Comparison of ENCODE assay signal across 10 cellular contexts in the genomic region with DNA sequence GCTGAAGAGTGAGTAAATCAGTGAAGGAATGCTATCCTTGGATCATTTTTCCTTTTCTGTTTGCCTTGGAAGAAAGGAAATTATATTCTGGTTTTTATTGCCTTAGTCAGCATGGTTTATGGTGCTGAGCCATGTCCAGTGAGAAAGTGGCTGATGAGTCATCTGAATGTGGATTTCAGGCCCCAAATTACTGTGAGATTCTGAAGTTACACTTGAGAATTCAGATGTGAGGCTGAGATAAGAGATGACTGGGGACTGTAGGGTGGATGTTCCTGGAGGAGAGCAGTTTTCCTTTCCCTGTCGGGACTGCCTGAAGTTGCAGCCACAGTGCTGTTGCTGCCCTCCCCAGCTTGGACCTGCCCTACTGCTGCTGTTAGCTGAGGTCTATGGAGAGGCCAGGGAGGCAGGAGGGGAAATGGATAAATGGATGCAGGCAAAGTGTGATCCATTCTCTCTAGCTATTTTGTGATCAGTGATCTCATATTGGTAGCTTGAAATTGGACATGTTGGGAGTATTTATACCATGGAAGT. TPM values are rescaled to one million over a fixed set of nuclear protein-coding genes. Genes with fewer than 3 reads are reported as not detected.
DNase-seq lines count a peak whose midpoint lies in the region; ATAC-seq and TF ChIP-seq lines count a peak whose summit lies in the region.
"Had no signal": no experiment of that assay in that cellular context is flagged by ENCODE, and none has a peak within 500 bp of the region (broad histone marks: within the 10 kb centered on the region; RNA-seq: fewer than 3 reads in every experiment).

No MANE protein-coding gene starts in this region.

- intact Hi-C loops in right cardiac atrium (cut with DNase I) (no loop called here), heart right ventricle (cut with DNase I) (loop anchor here in 2 of 10 donors (5.0 kb wide), 2 partner anchors 41 to 46 kb away; no protein-coding TSS in a partner anchor)

- no peaks in the 10 kb centered on the region for H3K27me3 ChIP-seq in CD4-positive, CD25-positive, alpha-beta regulatory T cell (ENCODE audit: control insufficient read depth, insufficient read depth, low read length)
- H3K27me3 ChIP-seq in right cardiac atrium (ENCODE audit: control insufficient read depth, insufficient read depth) (no peaks in the 10 kb centered on the region), heart right ventricle (no peaks in the 10 kb centered on the region)

- no peaks in the 10 kb centered on the region for H3K36me3 ChIP-seq in CD4-positive, CD25-positive, alpha-beta regulatory T cell (ENCODE audit: control insufficient read depth, insufficient read depth, low read length)
- no peaks in the 10 kb centered on the region for H3K36me3 ChIP-seq in heart right ventricle

- no peak for ATAC-seq in CD4-positive, CD25-positive, alpha-beta regulatory T cell (ENCODE audit: low read depth in 2 of 2)
- no peak for ATAC-seq in natural killer cell treated with Interleukin-12 subunit alpha and Interleukin-12 subunit beta and Interleukin-15 and Interleukin-18, amount 100 ng/mL, for 72 hours
- ATAC-seq in right cardiac atrium, result no peak
- no peak for ATAC-seq in GM21528 (IDR thresholded peaks at IDR 0.05; ENCODE audit: low FRiP score, unreplicated experiment)
- no peak for ATAC-seq in heart right ventricle
- no peak for ATAC-seq in GM19452 (IDR thresholded peaks at IDR 0.05; ENCODE audit: unreplicated experiment)

- H3K27ac Mint-ChIP-seq in CD4-positive, CD25-positive, alpha-beta regulatory T cell, result peak overlapping the region; percentile 53 to 62 (median 56)
- H3K27ac Mint-ChIP-seq in natural killer cell treated with Interleukin-12 subunit alpha and Interleukin-12 subunit beta and Interleukin-15 and Interleukin-18, amount 100 ng/mL, for 72 hours, result peak overlapping the region; percentile 70 to 89

- H3K9me3 Mint-ChIP-seq in CD4-positive, CD25-positive, alpha-beta regulatory T cell, result no peaks in the 10 kb centered on the region
- no peaks in the 10 kb centered on the region for H3K9me3 Mint-ChIP-seq in natural killer cell treated with Interleukin-12 subunit alpha and Interleukin-12 subunit beta and Interleukin-15 and Interleukin-18, amount 100 ng/mL, for 72 hours

- H3K4me3 Mint-ChIP-seq in CD4-positive, CD25-positive, alpha-beta regulatory T cell, result peak overlapping the region in 2 of 4 donors; percentile 4 to 20
- H3K4me3 Mint-ChIP-seq in natural killer cell treated with Interleukin-12 subunit alpha and Interleukin-12 subunit beta and Interleukin-15 and Interleukin-18, amount 100 ng/mL, for 72 hours, result peak overlapping the region; percentile 76

- peaks cover 4 to 53% (median 30%) of the 10 kb centered on the region in 4 donors for H3K4me1 Mint-ChIP-seq in CD4-positive, CD25-positive, alpha-beta regulatory T cell
- peaks cover 37 to 49% of the 10 kb centered on the region in 2 donors for H3K4me1 Mint-ChIP-seq in natural killer cell treated with Interleukin-12 subunit alpha and Interleukin-12 subunit beta and Interleukin-15 and Interleukin-18, amount 100 ng/mL, for 72 hours (ENCODE audit: low read depth in 2 of 2)

- TF ChIP-seq CTCF in cardiac fibroblast (IDR thresholded peaks at IDR 0.05; ENCODE audit: low read depth, low read length) (no peak), heart right ventricle (IDR thresholded peaks at IDR 0.05) (no peak)

- H3K27ac ChIP-seq in CD4-positive, CD25-positive, alpha-beta regulatory T cell (ENCODE audit: insufficient read depth, low read length, poor library complexity, severe bottlenecking), result no peak overlapping the region
- no peak overlapping the region for H3K27ac ChIP-seq in right cardiac atrium (ENCODE audit: low read length)
- H3K27ac ChIP-seq in heart right ventricle, result peak overlapping the region in 5 of 10 donors; percentile 13 to 48 (median 21)

- H3K36me3 Mint-ChIP-seq in CD4-positive, CD25-positive, alpha-beta regulatory T cell, result no peaks in the 10 kb centered on the region
- peaks cover 2% of the 10 kb centered on the region for H3K36me3 Mint-ChIP-seq in natural killer cell treated with Interleukin-12 subunit alpha and Interleukin-12 subunit beta and Interleukin-15 and Interleukin-18, amount 100 ng/mL, for 72 hours

- peaks cover 30% of the 10 kb centered on the region for H3K4me1 ChIP-seq in CD4-positive, CD25-positive, alpha-beta regulatory T cell (ENCODE audit: control insufficient read depth, insufficient read depth, low read length, poor library complexity, severe bottlenecking)
- H3K4me1 ChIP-seq in right cardiac atrium (ENCODE audit: control insufficient read depth, insufficient read depth, low read length) (no peaks in the 10 kb centered on the region), heart right ventricle (peaks cover 0 to 35% (median 9%) of the 10 kb centered on the region in 9 donors)

- no peak for DNase-seq in CD4-positive, CD25-positive, alpha-beta regulatory T cell
- DNase-seq in M059J (ENCODE audit: low read depth) (peak; percentile 99), cardiac fibroblast (ENCODE audit: low read depth in 2 of 2) (peak; percentile 85 to 91), right cardiac atrium (no peak), heart right ventricle (no peak)
- no peak for DNase-seq in natural killer cell treated with Interleukin-12 subunit alpha and Interleukin-12 subunit beta and Interleukin-15 and Interleukin-18, amount 100 ng/mL, for 72 hours (ENCODE audit: low spot score)

- no peak overlapping the region for H3K4me3 ChIP-seq in CD4-positive, CD25-positive, alpha-beta regulatory T cell (ENCODE audit: low read depth, low read length)
- H3K4me3 ChIP-seq in cardiac fibroblast (replicated peaks in 1 of 2; ENCODE audit: low read depth in 2 of 2, low read length in 2 of 2) (no peak overlapping the region), right cardiac atrium (ENCODE audit: low read length) (no peak overlapping the region), heart right ventricle (no peak overlapping the region)

- WGBS in right cardiac atrium, result 15% methylated on average over 1 of the region's 1 CpG
- 35 to 42% methylated on average over 1 of the region's 1 CpG for WGBS in heart right ventricle, 2 donors

- no peaks in the 10 kb centered on the region for H3K9me3 ChIP-seq in CD4-positive, CD25-positive, alpha-beta regulatory T cell (ENCODE audit: control insufficient read depth in 2 of 2, low read length in 2 of 2)
- H3K9me3 ChIP-seq in right cardiac atrium (ENCODE audit: control insufficient read depth, low read length) (no peaks in the 10 kb centered on the region), heart right ventricle (no peaks in the 10 kb centered on the region)

- no peaks in the 10 kb centered on the region for H3K27me3 Mint-ChIP-seq in CD4-positive, CD25-positive, alpha-beta regulatory T cell
- H3K27me3 Mint-ChIP-seq in natural killer cell treated with Interleukin-12 subunit alpha and Interleukin-12 subunit beta and Interleukin-15 and Interleukin-18, amount 100 ng/mL, for 72 hours, result no peaks in the 10 kb centered on the region

RNA-seq across cellular contexts. Expression of a gene that starts 4.2 kb away (rescaled TPM):
- total RNA-seq in CD4-positive, CD25-positive, alpha-beta regulatory T cell, result 61.3 TPM
- 1 to 10 TPM; 5.9 to 7.9 (median 6.7) TPM for polyA plus RNA-seq in CD4-positive, CD25-positive, alpha-beta regulatory T cell
- total RNA-seq in M059J (2014; rRNA removed; shearing (Covaris generic)), result 5.3 and 10.1 TPM in 2 replicates
- total RNA-seq in natural killer cell treated with Interleukin-12 subunit alpha and Interleukin-12 subunit beta and Interleukin-15 and Interleukin-18, amount 100 ng/mL, for 72 hours, result 10 to 100 TPM; 65.9 to 75.4 TPM
- 10 to 100 TPM; 12.2 to 17.1 (median 15.1) TPM for total RNA-seq in right cardiac atrium
- polyA plus RNA-seq in right cardiac atrium, result 10.8 TPM
- total RNA-seq in heart right ventricle, result 10 to 100 TPM in 9 of 10 donors, 1 to 10 TPM in 1; 6.7 to 24.1 (median 12.6) TPM
- 10 to 100 TPM in 1 of 2 donors, 1 to 10 TPM in 1; 7.9 to 15.9 TPM for polyA plus RNA-seq in heart right ventricle

RNA-seq across cellular contexts. Expression of a gene that starts 59.1 kb away (rescaled TPM):
- total RNA-seq in CD4-positive, CD25-positive, alpha-beta regulatory T cell, result 0.20 TPM
- under 1 TPM in 2 of 4 donors, not detected in 2; 0.36 to 0.60 TPM for polyA plus RNA-seq in CD4-positive, CD25-positive, alpha-beta regulatory T cell
- not detected in 2 replicates for total RNA-seq in M059J (2014; rRNA removed; shearing (Covaris generic))
- under 1 TPM; 0.62 to 0.81 TPM for total RNA-seq in natural killer cell treated with Interleukin-12 subunit alpha and Interleukin-12 subunit beta and Interleukin-15 and Interleukin-18, amount 100 ng/mL, for 72 hours
- not detected for total RNA-seq in right cardiac atrium
- not detected for polyA plus RNA-seq in right cardiac atrium
- total RNA-seq in heart right ventricle, result under 1 TPM in 2 of 10 donors, not detected in 8; 0.13 to 0.16 TPM
- polyA plus RNA-seq in heart right ventricle, result not detected
- total RNA-seq: dermis microvascular lymphatic vessel endothelial cell, subcutaneous adipose tissue had no signal

Comparison
In these comparisons a context has a peak if more than half of its experiments do, and no peak if none do; other contexts are left out.
1. DNase-seq: peak in M059J (single experiment) and cardiac fibroblast (2 of 2); none in CD4-positive, CD25-positive, alpha-beta regulatory T cell (0 of 3), natural killer cell treated with Interleukin-12 subunit alpha and Interleukin-12 subunit beta and Interleukin-15 and Interleukin-18, amount 100 ng/mL, for 72 hours (single experiment), right cardiac atrium (0 of 3) and heart right ventricle (0 of 2).